20 cellular contexts compared by ENCODE assay signal in genomic region chr22:36762687-36763260, GRCh38. TPM values are rescaled to one million over a fixed set of nuclear protein-coding genes. Genes with fewer than 3 reads are reported as not detected.
A peak's percentile ranks its signal among the peaks of the same experiment; 100 is the strongest.
DNase-seq lines count a peak whose midpoint lies in the region; ATAC-seq and TF ChIP-seq lines count a peak whose summit lies in the region.
"Had no signal": no experiment of that assay in that cellular context is flagged by ENCODE, and none has a peak within 500 bp of the region (broad histone marks: within the 10 kb centered on the region; RNA-seq: fewer than 3 reads in every experiment).

No MANE protein-coding gene starts in this region.

- no peaks in the 10 kb centered on the region for H3K27me3 ChIP-seq in left lung
- H3K27me3 ChIP-seq: neutrophil had no signal

- no peaks in the 10 kb centered on the region for H3K4me1 ChIP-seq in left lung

- no peak for ATAC-seq in natural killer cell treated with Interleukin-12 subunit alpha and Interleukin-12 subunit beta and Interleukin-15 and Interleukin-18, amount 100 ng/mL, for 72 hours
- ATAC-seq in natural killer cell (no peak), left lung (peak; percentile 56), GM18868 (IDR thresholded peaks at IDR 0.05; ENCODE audit: unreplicated experiment) (no peak)
- ATAC-seq: activated CD8-positive, alpha-beta memory T cell treated with anti-CD3 and anti-CD28 coated beads, Interleukin-2, amount 10 ng/mL, durations not matched to agents 7 days and 5 days; stimulated activated effector memory CD8-positive, alpha-beta T cell treated with anti-CD3 and anti-CD28 coated beads, Interleukin-12 subunit alpha, Interleukin-12 subunit beta, amount 100 ng/mL, for 72 hours had no signal

- H3K4me3 ChIP-seq in left lung: no peak overlapping the region
- H3K4me3 ChIP-seq: skin epidermis had no signal

- no peaks in the 10 kb centered on the region for H3K36me3 Mint-ChIP-seq in natural killer cell treated with Interleukin-12 subunit alpha and Interleukin-12 subunit beta and Interleukin-15 and Interleukin-18, amount 100 ng/mL, for 72 hours
- H3K36me3 Mint-ChIP-seq in natural killer cell: no peaks in the 10 kb centered on the region
- H3K36me3 Mint-ChIP-seq: activated CD8-positive, alpha-beta memory T cell treated with anti-CD3 and anti-CD28 coated beads, Interleukin-2, amount 10 ng/mL, durations not matched to agents 7 days and 5 days; stimulated activated effector memory CD8-positive, alpha-beta T cell treated with anti-CD3 and anti-CD28 coated beads, Interleukin-12 subunit alpha, Interleukin-12 subunit beta, amount 100 ng/mL, for 72 hours had no signal

- DNase-seq in natural killer cell treated with Interleukin-12 subunit alpha and Interleukin-12 subunit beta and Interleukin-15 and Interleukin-18, amount 100 ng/mL, for 72 hours (ENCODE audit: low spot score): peak; percentile 53
- DNase-seq in natural killer cell (no peak), fibroblast of the conjunctiva (ENCODE audit: low read depth) (peak; percentile 33), left lung (peak; percentile 56 to 80), ureter (ENCODE audit: low spot score) (peak; percentile 63), activated gamma-delta T cell treated with Interleukin-2 at 50 U/mL for 16 hours (no peak), HCEC 1CT (no peak)
- DNase-seq: activated CD8-positive, alpha-beta memory T cell treated with anti-CD3 and anti-CD28 coated beads, Interleukin-2, amount 10 ng/mL, durations not matched to agents 7 days and 5 days; activated effector memory CD4-positive, alpha-beta T cell treated with anti-CD3 and anti-CD28 coated beads, Interleukin-2, amount 50 U/mL, for 16 hours; NCI-H1092; NCI-H2171 had no signal

- H3K27ac Mint-ChIP-seq in natural killer cell treated with Interleukin-12 subunit alpha and Interleukin-12 subunit beta and Interleukin-15 and Interleukin-18, amount 100 ng/mL, for 72 hours: no peak overlapping the region
- no peak overlapping the region for H3K27ac Mint-ChIP-seq in natural killer cell
- H3K27ac Mint-ChIP-seq: activated CD8-positive, alpha-beta memory T cell treated with anti-CD3 and anti-CD28 coated beads, Interleukin-2, amount 10 ng/mL, durations not matched to agents 7 days and 5 days; IgD-negative memory B cell; mesothelial cell of epicardium; stimulated activated effector memory CD8-positive, alpha-beta T cell treated with anti-CD3 and anti-CD28 coated beads, Interleukin-12 subunit alpha, Interleukin-12 subunit beta, amount 100 ng/mL, for 72 hours; T-helper 1 cell treated with Interleukin-12 subunit alpha and Interleukin-12 subunit beta and Interleukin-4 antibody, amounts not matched to agents 30 μg/mL and 1 μg/mL, for 36 hours had no signal

- no peaks in the 10 kb centered on the region for H3K27me3 Mint-ChIP-seq in natural killer cell treated with Interleukin-12 subunit alpha and Interleukin-12 subunit beta and Interleukin-15 and Interleukin-18, amount 100 ng/mL, for 72 hours
- H3K27me3 Mint-ChIP-seq in natural killer cell (ENCODE audit: low read depth in 2 of 2): no peaks in the 10 kb centered on the region
- H3K27me3 Mint-ChIP-seq: activated CD8-positive, alpha-beta memory T cell treated with anti-CD3 and anti-CD28 coated beads, Interleukin-2, amount 10 ng/mL, durations not matched to agents 7 days and 5 days; IgD-negative memory B cell had no signal

- no peaks in the 10 kb centered on the region for H3K9me3 ChIP-seq in left lung
- H3K9me3 ChIP-seq: neutrophil had no signal

- H3K4me1 Mint-ChIP-seq in natural killer cell treated with Interleukin-12 subunit alpha and Interleukin-12 subunit beta and Interleukin-15 and Interleukin-18, amount 100 ng/mL, for 72 hours (ENCODE audit: low read depth in 2 of 2): peaks cover 0 to 2% of the 10 kb centered on the region in 2 donors
- no peaks in the 10 kb centered on the region for H3K4me1 Mint-ChIP-seq in natural killer cell
- H3K4me1 Mint-ChIP-seq: mesothelial cell of epicardium; stimulated activated effector memory CD8-positive, alpha-beta T cell treated with anti-CD3 and anti-CD28 coated beads, Interleukin-12 subunit alpha, Interleukin-12 subunit beta, amount 100 ng/mL, for 72 hours had no signal

- intact Hi-C loops in natural killer cell (cut with micrococcal nuclease): no loop called here
- intact Hi-C loops in left lung (cut with DNase I): no loop called here

- no peaks in the 10 kb centered on the region for H3K9me3 Mint-ChIP-seq in natural killer cell treated with Interleukin-12 subunit alpha and Interleukin-12 subunit beta and Interleukin-15 and Interleukin-18, amount 100 ng/mL, for 72 hours
- H3K9me3 Mint-ChIP-seq in natural killer cell: no peaks in the 10 kb centered on the region
- H3K9me3 Mint-ChIP-seq: mesothelial cell of epicardium; stimulated activated effector memory CD8-positive, alpha-beta T cell treated with anti-CD3 and anti-CD28 coated beads, Interleukin-12 subunit alpha, Interleukin-12 subunit beta, amount 100 ng/mL, for 72 hours; T-helper 1 cell treated with Interleukin-12 subunit alpha and Interleukin-12 subunit beta and Interleukin-4 antibody, amounts not matched to agents 30 μg/mL and 1 μg/mL, for 36 hours had no signal

- H3K4me3 Mint-ChIP-seq in natural killer cell treated with Interleukin-12 subunit alpha and Interleukin-12 subunit beta and Interleukin-15 and Interleukin-18, amount 100 ng/mL, for 72 hours: no peak overlapping the region
- H3K4me3 Mint-ChIP-seq in natural killer cell: no peak overlapping the region
- H3K4me3 Mint-ChIP-seq: activated CD8-positive, alpha-beta memory T cell treated with anti-CD3 and anti-CD28 coated beads, Interleukin-2, amount 10 ng/mL, durations not matched to agents 7 days and 5 days; IgD-negative memory B cell; mesothelial cell of epicardium; stimulated activated effector memory CD8-positive, alpha-beta T cell treated with anti-CD3 and anti-CD28 coated beads, Interleukin-12 subunit alpha, Interleukin-12 subunit beta, amount 100 ng/mL, for 72 hours; T-helper 1 cell treated with Interleukin-12 subunit alpha and Interleukin-12 subunit beta and Interleukin-4 antibody, amounts not matched to agents 30 μg/mL and 1 μg/mL, for 36 hours had no signal

- no peak overlapping the region for H3K27ac ChIP-seq in left lung
- H3K27ac ChIP-seq: neutrophil, skin epidermis had no signal

- H3K36me3 ChIP-seq in left lung: peaks cover 0 to 25% of the 10 kb centered on the region in 2 donors

- no peak for TF ChIP-seq CTCF in natural killer cell (IDR thresholded peaks at IDR 0.05)
- no peak for TF ChIP-seq CTCF in left lung (IDR thresholded peaks at IDR 0.05)

RNA-seq across cellular contexts. Expression of gene IFT27, which starts 13.1 kb away (rescaled TPM):
- 10 to 100 TPM; 23.3 to 37.8 TPM for total RNA-seq in natural killer cell treated with Interleukin-12 subunit alpha and Interleukin-12 subunit beta and Interleukin-15 and Interleukin-18, amount 100 ng/mL, for 72 hours
- 10 to 100 TPM; 16.5 to 30.1 (median 27.1) TPM for total RNA-seq in natural killer cell
- 10 to 100 TPM; 24.5 to 28.0 TPM for total RNA-seq in left lung
- 41.2 TPM for total RNA-seq in ureter

RNA-seq across cellular contexts. Expression of gene PVALB, which starts 54.1 kb away (rescaled TPM):
- not detected for total RNA-seq in natural killer cell treated with Interleukin-12 subunit alpha and Interleukin-12 subunit beta and Interleukin-15 and Interleukin-18, amount 100 ng/mL, for 72 hours
- total RNA-seq in natural killer cell: under 1 TPM in 1 of 3 donors, not detected in 2; 0.99 TPM
- under 1 TPM; 0.70 to 0.76 TPM for total RNA-seq in left lung
- total RNA-seq in ureter: 125 TPM
- total RNA-seq: activated CD8-positive, alpha-beta memory T cell treated with anti-CD3 and anti-CD28 coated beads, Interleukin-2, amount 10 ng/mL, durations not matched to agents 7 days and 5 days; astrocyte; mesothelial cell of epicardium had no signal

RNA-seq across cellular contexts. Expression of gene CACNG2, which starts 59.2 kb away (rescaled TPM):
- total RNA-seq in natural killer cell treated with Interleukin-12 subunit alpha and Interleukin-12 subunit beta and Interleukin-15 and Interleukin-18, amount 100 ng/mL, for 72 hours: not detected
- total RNA-seq in natural killer cell (not detected), left lung (not detected), ureter (not detected)
- total RNA-seq: activated CD8-positive, alpha-beta memory T cell treated with anti-CD3 and anti-CD28 coated beads, Interleukin-2, amount 10 ng/mL, durations not matched to agents 7 days and 5 days; astrocyte; mesothelial cell of epicardium; urinary bladder had no signal

Comparison
In these comparisons a context has a peak if more than half of its experiments do, and no peak if none do; other contexts are left out.
1. DNase-seq: peak in natural killer cell treated with Interleukin-12 subunit alpha and Interleukin-12 subunit beta and Interleukin-15 and Interleukin-18, amount 100 ng/mL, for 72 hours (single experiment), fibroblast of the conjunctiva (single experiment), left lung (2 of 2) and ureter (single experiment); none in natural killer cell (single experiment), activated gamma-delta T cell treated with Interleukin-2 at 50 U/mL for 16 hours (single experiment) and HCEC 1CT (single experiment).
2. RNA of gene PVALB, which starts 54.1 kb away (total RNA-seq): 125 TPM in ureter (single experiment); 0.70 to 0.76 TPM in left lung, 0.99 TPM in natural killer cell and not detected in natural killer cell treated with Interleukin-12 subunit alpha and Interleukin-12 subunit beta and Interleukin-15 and Interleukin-18, amount 100 ng/mL, for 72 hours; every median in the first group is over 10 times any median in the second.